8 cellular contexts compared by ENCODE assay signal in genomic region chr3:120559228-120560061, GRCh38. TPM values are rescaled to one million over a fixed set of nuclear protein-coding genes. Genes with fewer than 3 reads are reported as not detected.
DNase-seq lines count a peak whose midpoint lies in the region; ATAC-seq and TF ChIP-seq lines count a peak whose summit lies in the region.

No MANE protein-coding gene starts in this region.

- ATAC-seq in HG02610 (IDR thresholded peaks at IDR 0.05; ENCODE audit: unreplicated experiment): peak; percentile 15

- no peak for TF ChIP-seq CTCF in WI38 (IDR thresholded peaks at IDR 0.05; ENCODE audit: low read depth, low read length)
- no peak for TF ChIP-seq CTCF in fibroblast of villous mesenchyme (IDR thresholded peaks at IDR 0.05; ENCODE audit: insufficient read depth, low read depth, low read length)

- H3K4me1 ChIP-seq in neuron (ENCODE audit: insufficient read depth, low read length): peaks cover 25% of the 10 kb centered on the region

- no peaks in the 10 kb centered on the region for H3K27me3 ChIP-seq in neuron (ENCODE audit: insufficient read depth, low read length)

- H3K4me3 ChIP-seq in WI38 (ENCODE audit: low read depth, low read length): peak overlapping the region; percentile 67
- H3K4me3 ChIP-seq in fibroblast of villous mesenchyme (ENCODE audit: low read depth, low read length): peak overlapping the region; percentile 71
- peak overlapping the region; percentile 60 for H3K4me3 ChIP-seq in neuron (ENCODE audit: low read length)

- peak; percentile 7 for DNase-seq in activated CD4-positive, alpha-beta T cell treated with anti-CD3 and anti-CD28 coated beads for 48 hours
- no peak for DNase-seq in activated CD4-positive, alpha-beta T cell treated with anti-CD3 and anti-CD28 coated beads for 4 hours
- peak; percentile 20 for DNase-seq in NCI-H1105 (lab: John Stamatoyannopoulos, UW)
- DNase-seq in fibroblast of villous mesenchyme (ENCODE audit: low read depth): peak; percentile 51
- no peak for DNase-seq in LoVo (ENCODE audit: low spot score)

- peak overlapping the region; percentile 47 for H2AFZ ChIP-seq in neuron (ENCODE audit: low read depth, low read length)

- H3K36me3 ChIP-seq in neuron (ENCODE audit: insufficient read depth, low read length): no peaks in the 10 kb centered on the region

- no peaks in the 10 kb centered on the region for H3K9me3 ChIP-seq in neuron (ENCODE audit: low read length)

RNA-seq across cellular contexts. Expression of gene NDUFB4, which starts 36.7 kb away (rescaled TPM):
- 41.0 and 45.4 TPM in 2 replicates for total RNA-seq in fibroblast of villous mesenchyme

Comparison
In these comparisons a context has a peak if more than half of its experiments do, and no peak if none do; other contexts are left out.
1. DNase-seq: peak in activated CD4-positive, alpha-beta T cell treated with anti-CD3 and anti-CD28 coated beads for 48 hours (single experiment), NCI-H1105 (single experiment) and fibroblast of villous mesenchyme (single experiment); none in activated CD4-positive, alpha-beta T cell treated with anti-CD3 and anti-CD28 coated beads for 4 hours (0 of 2) and LoVo (single experiment).
2. Peak in every context shown above with its lines, with median percentiles within 50 percentile points of each other: H3K4me3 ChIP-seq.